26 cellular contexts compared by ENCODE assay signal in the genomic region with DNA sequence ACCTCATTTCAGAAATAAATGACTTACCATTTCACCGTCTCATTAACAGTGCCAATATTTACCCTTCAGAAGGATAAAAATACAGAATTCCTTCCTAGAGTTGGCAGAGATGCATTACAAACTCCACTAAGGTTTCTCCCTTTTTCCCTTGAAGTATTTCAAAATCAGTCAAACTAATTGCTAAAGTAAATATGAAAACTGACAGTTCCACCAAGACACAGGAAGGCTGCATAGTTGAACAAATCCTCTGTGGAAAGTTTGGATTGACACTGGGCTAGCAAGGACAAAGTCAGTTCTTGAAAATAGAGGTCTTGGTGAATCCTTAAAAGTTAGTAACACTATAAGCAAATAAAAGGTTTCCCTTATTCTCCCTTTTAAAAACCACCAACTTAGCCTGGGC.
"Had no signal": no experiment of that assay in that cellular context is flagged by ENCODE, and none has a peak within 500 bp of the region (broad histone marks: within the 10 kb centered on the region; RNA-seq: fewer than 3 reads in every experiment).

No MANE protein-coding gene starts in this region.

- H3K4me3 Mint-ChIP-seq: central memory CD8-positive, alpha-beta T cell; dendritic cell treated with granulocyte-macrophage colony-stimulating factor and Interleukin-4, amounts not matched to agents 40 ng/mL and 50 ng/mL, for 4 days; endodermal cell; immature natural killer cell; naive thymus-derived CD4-positive, alpha-beta T cell; nephron; neural progenitor cell; stimulated activated naive CD8-positive, alpha-beta T cell treated with anti-CD3 and anti-CD28 coated beads, Interleukin-15, amount 100 ng/mL, for 72 hours; type B pancreatic cell had no signal

- H3K9ac ChIP-seq: neural progenitor cell had no signal

- H3K4me3 ChIP-seq: colonic mucosa, heart left ventricle, neural progenitor cell, psoas muscle, tibial artery had no signal

- H3K4me1 Mint-ChIP-seq: endodermal cell; nephron; neural progenitor cell; stimulated activated naive CD8-positive, alpha-beta T cell treated with anti-CD3 and anti-CD28 coated beads, Interleukin-15, amount 100 ng/mL, for 72 hours had no signal

- H3K9me3 Mint-ChIP-seq: central memory CD8-positive, alpha-beta T cell; dendritic cell treated with granulocyte-macrophage colony-stimulating factor and Interleukin-4, amounts not matched to agents 40 ng/mL and 50 ng/mL, for 4 days; endodermal cell; immature natural killer cell; naive thymus-derived CD4-positive, alpha-beta T cell; nephron; neural progenitor cell; stimulated activated naive CD8-positive, alpha-beta T cell treated with anti-CD3 and anti-CD28 coated beads, Interleukin-15, amount 100 ng/mL, for 72 hours; type B pancreatic cell had no signal

- DNase-seq: colonic mucosa; effector CD8-positive, alpha-beta T cell; endodermal cell; foreskin melanocyte; heart left ventricle; hippocampal formation; immature natural killer cell; mesendoderm; midbrain; naive thymus-derived CD4-positive, alpha-beta T cell; posterior cingulate gyrus; psoas muscle; right cardiac atrium; small intestine; stimulated activated CD4-positive, alpha-beta T cell treated with anti-CD3 and anti-CD28 coated beads, Interleukin-15, amount 100 ng/mL, for 24 hours; stimulated activated CD4-positive, alpha-beta T cell treated with anti-CD3 and anti-CD28 coated beads, Interleukin-2, amount 100 ng/mL, for 48 hours; stimulated activated naive CD4-positive, alpha-beta T cell; stimulated activated naive CD8-positive, alpha-beta T cell treated with anti-CD3 and anti-CD28 coated beads, Interleukin-15, amount 100 ng/mL, for 72 hours; tibial artery had no signal

- H3K27me3 ChIP-seq: colonic mucosa, heart left ventricle, neural progenitor cell, tibial artery had no signal

- H3K9me3 ChIP-seq: colonic mucosa, heart left ventricle, psoas muscle, tibial artery had no signal

- H3K27ac Mint-ChIP-seq: dendritic cell treated with granulocyte-macrophage colony-stimulating factor and Interleukin-4, amounts not matched to agents 40 ng/mL and 50 ng/mL, for 4 days; endodermal cell; nephron; neural progenitor cell; type B pancreatic cell had no signal

- H3K27ac ChIP-seq: colonic mucosa, epithelial cell of prostate, neural progenitor cell, psoas muscle, tibial artery had no signal

- ATAC-seq: esophagus mucosa; naive thymus-derived CD4-positive, alpha-beta T cell; right cardiac atrium; stimulated activated naive CD8-positive, alpha-beta T cell treated with anti-CD3 and anti-CD28 coated beads, Interleukin-15, amount 100 ng/mL, for 72 hours had no signal

- H3K4me1 ChIP-seq: colonic mucosa, neural progenitor cell had no signal

- H3K27me3 Mint-ChIP-seq: central memory CD8-positive, alpha-beta T cell; dendritic cell treated with granulocyte-macrophage colony-stimulating factor and Interleukin-4, amounts not matched to agents 40 ng/mL and 50 ng/mL, for 4 days; naive thymus-derived CD4-positive, alpha-beta T cell; stimulated activated naive CD8-positive, alpha-beta T cell treated with anti-CD3 and anti-CD28 coated beads, Interleukin-15, amount 100 ng/mL, for 72 hours; type B pancreatic cell had no signal

- H3K36me3 ChIP-seq: colonic mucosa had no signal
